8 cellular contexts compared by ENCODE assay signal in genomic region chr2:215311625-215312394, GRCh38. TPM values are rescaled to one million over a fixed set of nuclear protein-coding genes. Genes with fewer than 3 reads are reported as not detected.
DNase-seq lines count a peak whose midpoint lies in the region; ATAC-seq and TF ChIP-seq lines count a peak whose summit lies in the region.

Gene ATIC (plus strand): TSS chr2:215312059. CDS start chr2:215312143, 84 bp downstream.

- H3K27me3 Mint-ChIP-seq in activated naive CD4-positive, alpha-beta T cell treated with anti-CD3 and anti-CD28 coated beads, Interleukin-2, amount 10 ng/mL, durations not matched to agents 7 days and 5 days: no peaks in the 10 kb centered on the region

- H3K4me3 ChIP-seq in HFF-Myc (replicated peaks; ENCODE audit: low read depth, low read length) (peak within 1 kb of the TSS; percentile 73), gastroesophageal sphincter (peak within 1 kb of the TSS; percentile 34 to 78)

- H3K27ac ChIP-seq in gastroesophageal sphincter: peak within 1 kb of the TSS in 3 of 4 donors; percentile 84 to 91 (median 86)

- WGBS in gastroesophageal sphincter (ENCODE audit: low coverage in 1 of 2), 2 donors: 0 to 2% methylated on average over 2 to 15 of the region's 64 CpGs

- peaks cover 0 to 18% of the 10 kb centered on the region in 2 donors for H3K36me3 ChIP-seq in gastroesophageal sphincter

- TF ChIP-seq POLR2A in gastroesophageal sphincter (IDR thresholded peaks at IDR 0.05): peak; percentile 32 to 44

- H3K36me3 Mint-ChIP-seq in activated naive CD4-positive, alpha-beta T cell treated with anti-CD3 and anti-CD28 coated beads, Interleukin-2, amount 10 ng/mL, durations not matched to agents 7 days and 5 days: peaks cover 29% of the 10 kb centered on the region

- no peaks in the 10 kb centered on the region for H3K27me3 ChIP-seq in gastroesophageal sphincter

- peaks cover 36% of the 10 kb centered on the region for H3K4me1 Mint-ChIP-seq in activated naive CD4-positive, alpha-beta T cell treated with anti-CD3 and anti-CD28 coated beads, Interleukin-2, amount 10 ng/mL, durations not matched to agents 7 days and 5 days

- DNase-seq in GM03348 (ENCODE audit: low spot score) (peak; percentile 97), HFF-Myc (ENCODE audit: extremely low read depth, low read depth) (peak; percentile 71), NAMALWA (ENCODE audit: low spot score) (peak; percentile 90), SK-N-DZ (ENCODE audit: low spot score) (peak; percentile 95), non-pigmented ciliary epithelial cell (ENCODE audit: low read depth) (peak; percentile 67), superior temporal gyrus (ENCODE audit: extremely low spot score) (peak; percentile 89)
- peak; percentile 95 for DNase-seq in activated naive CD4-positive, alpha-beta T cell treated with anti-CD3 and anti-CD28 coated beads, Interleukin-2, amount 10 ng/mL, durations not matched to agents 7 days and 5 days

- no peaks in the 10 kb centered on the region for H3K9me3 ChIP-seq in gastroesophageal sphincter

- CTCF ChIA-PET in activated naive CD4-positive, alpha-beta T cell treated with anti-CD3 and anti-CD28 coated beads, Interleukin-2, amount 10 ng/mL, durations not matched to agents 7 days and 5 days (lab: Charles Lee): interaction anchor here (0.7 kb wide), 1 partner anchor 13 kb away, joined by 3 read pairs; no protein-coding TSS in a partner anchor

- H3K4me1 ChIP-seq in gastroesophageal sphincter: peaks cover 0 to 28% (median 5%) of the 10 kb centered on the region in 3 donors

- peak within 1 kb of the TSS; percentile 96 for H3K4me3 Mint-ChIP-seq in activated naive CD4-positive, alpha-beta T cell treated with anti-CD3 and anti-CD28 coated beads, Interleukin-2, amount 10 ng/mL, durations not matched to agents 7 days and 5 days

- TF ChIP-seq CTCF in HFF-Myc (IDR thresholded peaks at IDR 0.05; ENCODE audit: low read depth, low read length, missing control alignments): no peak
- TF ChIP-seq CTCF in gastroesophageal sphincter (IDR thresholded peaks at IDR 0.05): peak in 3 of 4 experiments; percentile 29 to 53 (median 35)

- H3K27ac Mint-ChIP-seq in activated naive CD4-positive, alpha-beta T cell treated with anti-CD3 and anti-CD28 coated beads, Interleukin-2, amount 10 ng/mL, durations not matched to agents 7 days and 5 days: peak within 1 kb of the TSS; percentile 93

- H3K9me3 Mint-ChIP-seq in activated naive CD4-positive, alpha-beta T cell treated with anti-CD3 and anti-CD28 coated beads, Interleukin-2, amount 10 ng/mL, durations not matched to agents 7 days and 5 days: no peaks in the 10 kb centered on the region

- ATAC-seq in gastroesophageal sphincter: peak; percentile 99

- no peak for TF ChIP-seq EP300 in gastroesophageal sphincter (IDR thresholded peaks at IDR 0.05)

RNA-seq across cellular contexts. Expression of gene ATIC, which starts in this region (rescaled TPM):
- polyA plus RNA-seq in SK-N-DZ (2014; cell fraction: cytosol; rRNA removed): 34.3 and 75.4 TPM in 2 replicates
- 48.3 and 150 TPM in 2 replicates for polyA plus RNA-seq in SK-N-DZ (2014; cell fraction: nucleus; rRNA removed)
- total RNA-seq in gastroesophageal sphincter: 10 to 100 TPM; 29.3 to 45.6 (median 38.9) TPM

Comparison
In these comparisons a context has a peak if more than half of its experiments do, and no peak if none do; other contexts are left out.
1. Peak in every context shown above with its lines: DNase-seq, ATAC-seq, H3K4me3 ChIP-seq and H3K27ac ChIP-seq.